Comparison of ENCODE assay signal across 1 cellular context in the genomic region with DNA sequence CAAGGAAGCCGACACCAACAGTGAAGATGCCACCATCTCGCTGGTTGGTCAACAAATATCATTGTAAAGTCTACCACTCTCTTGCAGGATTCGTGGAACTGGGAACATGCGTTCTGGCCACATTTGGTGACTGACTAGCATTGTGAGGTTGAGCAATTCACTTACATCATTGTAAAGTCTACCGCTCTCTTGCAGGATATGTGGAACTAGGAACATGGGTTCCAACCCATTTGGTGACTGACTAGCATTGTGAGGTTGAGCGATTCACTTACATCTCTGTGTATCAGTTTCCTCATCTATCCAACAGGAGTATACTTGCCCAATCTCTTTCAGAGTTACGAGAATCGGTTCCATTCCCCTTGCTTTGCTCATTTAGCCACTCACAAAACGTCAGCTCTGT.
A peak's percentile ranks its signal among the peaks of the same experiment; 100 is the strongest.
TF ChIP-seq lines count a peak whose summit lies in the region.

No MANE protein-coding gene starts in this region.

TF ChIP-seq in HepG2, 621 proteins besides CTCF, POLR2A, EP300 and RAD21 (continued from another document):
- TF ChIP-seq, protein P1, sequence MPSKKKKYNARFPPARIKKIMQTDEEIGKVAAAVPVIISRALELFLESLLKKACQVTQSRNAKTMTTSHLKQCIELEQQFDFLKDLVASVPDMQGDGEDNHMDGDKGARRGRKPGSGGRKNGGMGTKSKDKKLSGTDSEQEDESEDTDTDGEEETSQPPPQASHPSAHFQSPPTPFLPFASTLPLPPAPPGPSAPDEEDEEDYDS (CRISPR knock-in tag; IDR thresholded peaks at IDR 0.05) = no peak
- peak; percentile 21; the same call in 1 of the 2 replicates for TF ChIP-seq ZBTB7A (CRISPR knock-in tag; IDR thresholded peaks at IDR 0.05)
- TF ChIP-seq YEATS2 (CRISPR knock-in tag; IDR thresholded peaks at IDR 0.05; ENCODE audit: borderline replicate concordance) = no peak
